Comparison of ENCODE assay signal across 1 cellular context in the genomic region with DNA sequence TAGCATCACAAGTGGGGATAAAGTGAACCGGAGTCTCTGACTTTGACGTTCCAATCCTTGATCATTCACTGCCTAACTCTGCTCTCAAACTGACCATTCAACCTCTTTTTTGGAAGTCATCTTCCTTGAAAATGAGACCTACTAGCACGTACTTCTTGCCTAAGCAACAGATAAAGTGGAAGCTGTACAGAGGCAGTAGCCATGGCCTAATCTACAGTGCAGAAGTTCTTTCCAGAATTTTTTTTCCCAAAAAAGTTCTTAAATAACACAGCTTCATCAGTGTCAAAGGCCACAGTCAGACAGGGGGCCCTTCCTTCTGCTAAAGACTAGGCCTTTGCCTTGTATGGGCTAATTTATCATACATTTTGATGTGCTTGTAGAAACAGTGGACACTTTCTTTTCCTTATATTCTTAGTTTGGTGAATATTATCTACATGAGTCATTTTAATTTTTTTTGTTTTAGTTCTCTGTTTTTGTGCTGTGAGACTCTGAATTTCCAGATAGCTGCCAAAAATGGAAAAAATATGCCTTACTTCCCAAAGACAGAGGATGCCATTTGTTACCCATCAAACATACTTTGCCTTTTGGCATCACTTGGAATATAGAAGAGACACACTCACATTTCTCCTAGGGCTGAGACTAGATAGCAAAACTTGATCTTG.
TF ChIP-seq lines count a peak whose summit lies in the region.

No MANE protein-coding gene starts in this region.

TF ChIP-seq in IMR-90, 13 proteins besides CTCF, POLR2A, EP300 and RAD21 (continued from another document):
- TF ChIP-seq ELK1 (IDR thresholded peaks at IDR 0.05; ENCODE audit: borderline replicate concordance, low read depth, low read length) (no peak), CEBPB (IDR thresholded peaks at IDR 0.05; ENCODE audit: low read depth, low read length) (no peak), BHLHE40 (IDR thresholded peaks at IDR 0.05; ENCODE audit: low read depth, low read length) (no peak), RFX5 (IDR thresholded peaks at IDR 0.05; ENCODE audit: low read depth, low read length) (no peak)
